17 cellular contexts compared by ENCODE assay signal in the genomic region with DNA sequence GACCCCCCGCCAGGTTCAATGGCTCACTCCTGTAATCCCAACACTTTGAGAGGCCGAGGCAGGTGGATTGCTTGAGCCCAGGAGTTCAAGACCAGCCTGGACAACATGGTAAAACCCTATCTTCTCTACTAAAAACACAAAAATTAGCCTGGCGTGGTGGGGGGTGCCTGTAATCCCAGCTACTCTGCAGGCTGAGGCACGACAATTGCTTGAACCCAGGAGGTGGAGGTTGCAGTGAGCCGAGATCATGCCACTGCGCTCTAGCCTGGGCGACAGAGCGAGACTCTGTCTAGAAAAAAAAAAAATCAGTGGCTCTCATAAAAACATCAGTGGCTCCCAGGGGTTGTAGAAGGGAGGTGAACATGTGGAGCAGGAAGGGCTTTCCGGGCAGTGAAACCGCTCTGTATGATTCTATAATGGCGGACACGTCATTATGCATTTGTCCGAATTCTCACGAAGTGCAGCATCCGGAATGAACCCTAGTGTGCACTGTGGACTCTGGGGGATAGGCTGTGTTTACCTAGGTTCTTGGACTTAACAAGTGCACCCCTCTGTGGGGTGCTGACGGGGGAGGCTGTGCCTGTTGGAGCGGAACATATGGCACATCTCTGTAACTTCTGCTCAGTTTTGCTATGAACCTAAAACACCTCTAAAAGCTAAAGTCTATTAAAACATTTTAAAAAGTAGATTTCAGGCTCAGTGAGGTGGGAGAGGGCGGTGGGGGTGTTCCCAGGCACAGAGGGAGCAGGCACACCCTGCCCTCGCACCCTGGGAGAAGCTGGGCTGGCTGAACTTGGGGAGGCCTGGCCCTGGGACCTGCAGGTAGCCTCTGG. TPM values are rescaled to one million over a fixed set of nuclear protein-coding genes. Genes with fewer than 3 reads are reported as not detected.
"Had no signal": no experiment of that assay in that cellular context is flagged by ENCODE, and none has a peak within 500 bp of the region (broad histone marks: within the 10 kb centered on the region; RNA-seq: fewer than 3 reads in every experiment).

No MANE protein-coding gene starts in this region.

- ATAC-seq: mucosa of descending colon; psoas muscle; right cardiac atrium; stimulated activated naive CD8-positive, alpha-beta T cell treated with anti-CD3 and anti-CD28 coated beads, Interleukin-15, Interleukin-2, amounts not matched to agents 100 U/mL and 50 U/mL, for 24 hours had no signal

- H3K36me3 ChIP-seq: lower lobe of right lung, neutrophil, pancreas had no signal

- H3K27ac ChIP-seq: lower lobe of right lung, neutrophil, pancreas, psoas muscle had no signal

- H3K4me3 ChIP-seq: lower lobe of right lung, mucosa of descending colon, pancreas, psoas muscle had no signal

- H3K9me3 ChIP-seq: lower lobe of right lung, mucosa of descending colon, neutrophil, pancreas, psoas muscle had no signal

- H3K27me3 ChIP-seq: neutrophil, pancreas had no signal

- H3K9me3 Mint-ChIP-seq: activated naive CD8-positive, alpha-beta T cell treated with anti-CD3 and anti-CD28 coated beads for 36 hours; naive B cell had no signal

- H3K27me3 Mint-ChIP-seq: activated naive CD8-positive, alpha-beta T cell treated with anti-CD3 and anti-CD28 coated beads for 36 hours had no signal

- H3K4me3 Mint-ChIP-seq: activated naive CD8-positive, alpha-beta T cell treated with anti-CD3 and anti-CD28 coated beads for 36 hours; naive B cell had no signal

- H3K4me1 ChIP-seq: lower lobe of right lung, pancreas had no signal

- DNase-seq: activated naive CD8-positive, alpha-beta T cell treated with anti-CD3 and anti-CD28 coated beads for 36 hours; activated T-cell treated with anti-CD3 and anti-CD28 coated beads, Interleukin-2, amount 50 U/mL, for 1 hour; cerebellar nuclear complex; cortex of kidney; foreskin fibroblast; lower lobe of right lung; mesendoderm; mucosa of descending colon; naive B cell; pancreas; psoas muscle; right cardiac atrium; stimulated activated CD4-positive, alpha-beta T cell treated with anti-CD3 and anti-CD28 coated beads, Interleukin-4, amount 100 ng/mL, for 24 hours; stimulated activated naive CD8-positive, alpha-beta T cell treated with anti-CD3 and anti-CD28 coated beads, Interleukin-15, Interleukin-2, amounts not matched to agents 100 U/mL and 50 U/mL, for 24 hours; T-helper 9 cell had no signal

- H3K27ac Mint-ChIP-seq: activated naive CD8-positive, alpha-beta T cell treated with anti-CD3 and anti-CD28 coated beads for 36 hours; naive B cell had no signal

- H3K36me3 Mint-ChIP-seq: activated naive CD8-positive, alpha-beta T cell treated with anti-CD3 and anti-CD28 coated beads for 36 hours; naive B cell had no signal

RNA-seq across cellular contexts. Expression of gene SEPTIN5, which starts 49.1 kb away (rescaled TPM):
- total RNA-seq: T-helper 1 cell treated with Interleukin-12 subunit alpha and Interleukin-12 subunit beta and Interleukin-4 antibody, amounts not matched to agents 30 ng/mL and 1 ng/mL, for 36 hours had no signal

RNA-seq across cellular contexts. Expression of gene GP1BB, which starts 58.2 kb away (rescaled TPM):
- total RNA-seq: activated naive CD8-positive, alpha-beta T cell treated with anti-CD3 and anti-CD28 coated beads for 36 hours; T-helper 1 cell treated with Interleukin-12 subunit alpha and Interleukin-12 subunit beta and Interleukin-4 antibody, amounts not matched to agents 30 ng/mL and 1 ng/mL, for 36 hours had no signal
